8 cellular contexts compared by ENCODE assay signal in the genomic region with DNA sequence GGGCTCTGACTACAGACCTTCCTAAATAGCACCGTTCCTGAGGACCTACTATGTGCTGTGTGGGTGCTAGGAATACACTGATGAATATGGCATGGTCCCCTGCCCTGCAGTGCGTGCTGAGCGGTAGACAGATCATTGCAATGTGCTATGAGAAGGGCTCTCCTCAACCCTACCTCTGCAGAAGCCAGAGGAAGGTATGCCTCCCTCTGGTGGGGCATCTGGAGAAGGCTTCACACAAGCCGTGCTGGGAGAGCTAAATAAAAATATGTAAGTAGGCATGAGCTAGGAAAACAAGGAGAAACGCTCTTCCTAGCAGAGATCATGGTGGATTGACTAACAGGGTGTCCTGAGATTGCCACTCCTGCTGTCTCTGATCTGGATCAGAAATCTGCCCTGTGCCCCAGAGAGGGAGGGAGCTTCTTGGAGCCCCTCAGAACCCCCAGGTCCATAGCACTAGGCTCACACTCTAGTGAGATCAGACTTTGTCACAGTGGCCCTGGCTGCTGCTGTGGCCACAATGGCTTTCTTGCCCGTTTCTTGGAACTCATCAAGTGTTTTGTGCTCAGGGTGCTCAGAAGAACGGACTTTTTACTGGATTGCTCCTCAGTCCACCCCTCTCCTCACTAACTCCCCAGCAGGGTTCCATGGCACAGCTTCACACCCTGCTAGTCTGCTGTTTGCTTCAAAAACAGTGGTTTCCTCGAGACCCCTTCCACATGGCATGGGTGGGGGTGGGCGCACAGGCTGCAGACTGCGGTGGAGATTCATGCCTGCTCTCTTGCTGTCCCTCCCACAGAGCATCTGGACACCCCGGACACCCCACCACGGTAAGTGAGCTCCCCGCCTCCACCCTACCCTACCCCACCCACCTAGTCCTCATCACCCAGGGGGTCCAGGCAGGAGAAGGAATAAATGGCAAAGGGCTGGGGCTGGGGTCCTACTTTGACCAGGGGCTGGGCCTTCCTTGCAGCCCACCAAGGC. TPM values are rescaled to one million over a fixed set of nuclear protein-coding genes. Genes with fewer than 3 reads are reported as not detected.
DNase-seq lines count a peak whose midpoint lies in the region; ATAC-seq and TF ChIP-seq lines count a peak whose summit lies in the region.

No MANE protein-coding gene starts in this region.

- H3K4me1 ChIP-seq in right atrium auricular region: peaks cover 0 to 24% of the 10 kb centered on the region in 2 donors

- H3K27me3 Mint-ChIP-seq in activated CD4-positive, alpha-beta memory T cell treated with anti-CD3 and anti-CD28 coated beads, Interleukin-2, amount 10 ng/mL, durations not matched to agents 7 days and 5 days: peaks cover 49% of the 10 kb centered on the region
- peaks cover 55 to 61% of the 10 kb centered on the region in 2 donors for H3K27me3 Mint-ChIP-seq in stimulated activated naive B cell treated with anti-CD40 and anti-IgM and Interleukin-4, amounts not matched to agents 10 μg/mL and 1 μg/mL and 100 μg/mL, for 72 hours

- POLR2A ChIA-PET in GM10248 (lab: Yijun Ruan, JAX): no interaction called here
- POLR2A ChIA-PET in activated CD4-positive, alpha-beta memory T cell treated with anti-CD3 and anti-CD28 coated beads, Interleukin-2, amount 10 ng/mL, durations not matched to agents 7 days and 5 days (lab: Charles Lee): no interaction called here

- H3K36me3 Mint-ChIP-seq in activated CD4-positive, alpha-beta memory T cell treated with anti-CD3 and anti-CD28 coated beads, Interleukin-2, amount 10 ng/mL, durations not matched to agents 7 days and 5 days (ENCODE audit: low read depth): no peaks in the 10 kb centered on the region
- peaks cover 5 to 18% of the 10 kb centered on the region in 2 donors for H3K36me3 Mint-ChIP-seq in stimulated activated naive B cell treated with anti-CD40 and anti-IgM and Interleukin-4, amounts not matched to agents 10 μg/mL and 1 μg/mL and 100 μg/mL, for 72 hours

- peak; percentile 73 to 78 for ATAC-seq in stimulated activated naive B cell treated with anti-CD40 and anti-IgM and Interleukin-4, amounts not matched to agents 10 μg/mL and 1 μg/mL and 100 μg/mL, for 72 hours (replicated peaks)

- no peak overlapping the region for H3K27ac ChIP-seq in right atrium auricular region

- DNase-seq in AG08395 (ENCODE audit: low spot score) (peak; percentile 74), GM10248 (ENCODE audit: extremely low spot score) (no peak), MV-4-11 (lab: John Stamatoyannopoulos, UW) (peak; percentile 32), right atrium auricular region (ENCODE audit: low spot score) (no peak), SKM-1 treated with dmso at 0.1 percent for 144 hours (lab: John Stamatoyannopoulos, UW; ENCODE audit: unreplicated experiment) (no peak)
- peak; percentile 30 for DNase-seq in activated CD4-positive, alpha-beta memory T cell treated with anti-CD3 and anti-CD28 coated beads, Interleukin-2, amount 10 ng/mL, durations not matched to agents 7 days and 5 days
- no peak for DNase-seq in stimulated activated naive B cell treated with anti-CD40 and anti-IgM and Interleukin-4, amounts not matched to agents 10 μg/mL and 1 μg/mL and 100 μg/mL, for 72 hours
- DNase-seq in NK-92 treated with Interleukin-12 subunit alpha and Interleukin-12 subunit beta, amount 100 ng/mL, for 24 hours (lab: John Stamatoyannopoulos, UW): no peak

- H3K27ac Mint-ChIP-seq in activated CD4-positive, alpha-beta memory T cell treated with anti-CD3 and anti-CD28 coated beads, Interleukin-2, amount 10 ng/mL, durations not matched to agents 7 days and 5 days: no peak overlapping the region
- H3K27ac Mint-ChIP-seq in stimulated activated naive B cell treated with anti-CD40 and anti-IgM and Interleukin-4, amounts not matched to agents 10 μg/mL and 1 μg/mL and 100 μg/mL, for 72 hours: no peak overlapping the region

- no peak overlapping the region for H3K4me3 Mint-ChIP-seq in activated CD4-positive, alpha-beta memory T cell treated with anti-CD3 and anti-CD28 coated beads, Interleukin-2, amount 10 ng/mL, durations not matched to agents 7 days and 5 days
- peak overlapping the region in 1 of 2 donors; percentile 4 for H3K4me3 Mint-ChIP-seq in stimulated activated naive B cell treated with anti-CD40 and anti-IgM and Interleukin-4, amounts not matched to agents 10 μg/mL and 1 μg/mL and 100 μg/mL, for 72 hours

- H3K4me1 Mint-ChIP-seq in activated CD4-positive, alpha-beta memory T cell treated with anti-CD3 and anti-CD28 coated beads, Interleukin-2, amount 10 ng/mL, durations not matched to agents 7 days and 5 days: peaks cover 6% of the 10 kb centered on the region
- H3K4me1 Mint-ChIP-seq in stimulated activated naive B cell treated with anti-CD40 and anti-IgM and Interleukin-4, amounts not matched to agents 10 μg/mL and 1 μg/mL and 100 μg/mL, for 72 hours: peaks cover 5 to 19% of the 10 kb centered on the region in 2 donors

- H3K4me3 ChIP-seq in right atrium auricular region: no peak overlapping the region

- CTCF ChIA-PET in GM10248 (lab: Yijun Ruan, JAX): interaction anchor here (0.7 to 1.6 kb wide), 6 partner anchors 10 to 175 kb away, joined by 3 to 5 read pairs (median 3); no protein-coding TSS in a partner anchor
- CTCF ChIA-PET in activated CD4-positive, alpha-beta memory T cell treated with anti-CD3 and anti-CD28 coated beads, Interleukin-2, amount 10 ng/mL, durations not matched to agents 7 days and 5 days (lab: Charles Lee): interaction anchor here (1.4 to 1.6 kb wide), 5 partner anchors 39 to 175 kb away, joined by 5 to 16 read pairs (median 5); no protein-coding TSS in a partner anchor

- no peaks in the 10 kb centered on the region for H3K9me3 Mint-ChIP-seq in activated CD4-positive, alpha-beta memory T cell treated with anti-CD3 and anti-CD28 coated beads, Interleukin-2, amount 10 ng/mL, durations not matched to agents 7 days and 5 days
- no peaks in the 10 kb centered on the region for H3K9me3 Mint-ChIP-seq in stimulated activated naive B cell treated with anti-CD40 and anti-IgM and Interleukin-4, amounts not matched to agents 10 μg/mL and 1 μg/mL and 100 μg/mL, for 72 hours

- no peaks in the 10 kb centered on the region for H3K9me3 ChIP-seq in right atrium auricular region

- TF ChIP-seq CTCF in GM10248 (IDR thresholded peaks at IDR 0.05; ENCODE audit: control extremely low read depth, extremely low read depth, low read depth, missing control alignments): peak; percentile 23
- TF ChIP-seq CTCF in right atrium auricular region (IDR thresholded peaks at IDR 0.05): peak; percentile 15 to 70

- no peaks in the 10 kb centered on the region for H3K27me3 ChIP-seq in right atrium auricular region

- H3K36me3 ChIP-seq in right atrium auricular region: no peaks in the 10 kb centered on the region

RNA-seq across cellular contexts. Expression of gene SIGLEC15, which starts 14.2 kb away (rescaled TPM):
- not detected for total RNA-seq in activated CD4-positive, alpha-beta memory T cell treated with anti-CD3 and anti-CD28 coated beads, Interleukin-2, amount 10 ng/mL, durations not matched to agents 7 days and 5 days
- 1 to 10 TPM in 1 of 2 donors, not detected in 1; 1.9 TPM for total RNA-seq in right atrium auricular region

Comparison
In these comparisons a context has a peak if more than half of its experiments do, and no peak if none do; other contexts are left out.
1. DNase-seq: peak in AG08395 (single experiment), MV-4-11 (single experiment) and activated CD4-positive, alpha-beta memory T cell treated with anti-CD3 and anti-CD28 coated beads, Interleukin-2, amount 10 ng/mL, durations not matched to agents 7 days and 5 days (single experiment); none in GM10248 (single experiment), right atrium auricular region (single experiment), stimulated activated naive B cell treated with anti-CD40 and anti-IgM and Interleukin-4, amounts not matched to agents 10 μg/mL and 1 μg/mL and 100 μg/mL, for 72 hours (single experiment), NK-92 treated with Interleukin-12 subunit alpha and Interleukin-12 subunit beta, amount 100 ng/mL, for 24 hours (single experiment) and SKM-1 treated with dmso at 0.1 percent for 144 hours (single experiment).